Comparison of ENCODE assay signal across 23 cellular contexts in the genomic region with DNA sequence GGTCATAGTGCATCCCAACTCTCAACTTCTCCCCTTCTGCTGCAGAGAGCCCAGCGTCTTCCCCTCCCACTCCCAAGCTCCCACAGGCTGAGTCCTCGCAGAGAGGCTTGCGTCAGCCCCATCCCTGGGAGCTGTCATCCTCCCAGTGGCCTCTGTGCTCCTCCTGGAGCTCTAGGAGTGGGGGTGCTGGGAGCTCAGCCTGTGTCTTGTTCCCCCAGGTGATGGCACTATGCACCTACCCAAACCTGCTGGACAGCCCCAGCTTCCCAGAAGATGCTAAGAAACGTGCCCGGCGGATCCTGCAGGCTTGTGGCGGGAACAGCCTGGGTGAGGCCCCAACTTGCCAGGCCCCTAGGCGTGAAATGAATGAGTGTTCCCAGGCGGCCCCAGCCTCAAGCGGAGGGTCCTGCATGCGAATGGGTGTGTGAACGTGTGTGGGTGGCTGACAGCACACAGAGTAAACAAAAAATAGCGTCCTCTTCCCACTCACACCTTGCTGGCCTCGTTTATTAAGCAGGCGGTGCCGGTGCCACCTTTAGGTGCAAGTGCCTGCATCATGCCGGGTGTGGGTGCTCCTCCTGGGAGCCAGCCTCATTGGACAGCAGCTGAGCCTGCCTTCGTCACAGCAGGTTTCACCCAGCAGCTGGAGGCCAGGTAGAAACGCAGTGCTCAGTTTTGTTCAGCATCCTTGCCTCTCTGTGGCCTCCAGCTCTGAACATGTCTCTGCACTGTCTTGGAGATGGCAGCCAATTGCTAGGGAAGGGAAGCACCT. TPM values are rescaled to one million over a fixed set of nuclear protein-coding genes. Genes with fewer than 3 reads are reported as not detected.
A peak's percentile ranks its signal among the peaks of the same experiment; 100 is the strongest.
DNase-seq lines count a peak whose midpoint lies in the region; ATAC-seq and TF ChIP-seq lines count a peak whose summit lies in the region.
"Had no signal": no experiment of that assay in that cellular context is flagged by ENCODE, and none has a peak within 500 bp of the region (broad histone marks: within the 10 kb centered on the region; RNA-seq: fewer than 3 reads in every experiment).

No MANE protein-coding gene starts in this region.

- H3K27me3 Mint-ChIP-seq in MCF 10A (ENCODE audit: insufficient read depth, unreplicated experiment) = no peaks in the 10 kb centered on the region

- H3K27me3 ChIP-seq in breast epithelium = no peaks in the 10 kb centered on the region
- H3K27me3 ChIP-seq: BE2C had no signal

- H3K27ac ChIP-seq in breast epithelium (peak overlapping the region; percentile 69 to 88), temporal lobe (ENCODE audit: low read depth, low read length) (peak overlapping the region; percentile 72)
- H3K27ac ChIP-seq: KMS-11 had no signal

- no peaks in the 10 kb centered on the region for H3K36me3 ChIP-seq in breast epithelium

- BruUV-seq in MCF 10A (replicated peaks; lab: Mats Ljungman, UMichigan) = no TSS peak

- H3K4me3 ChIP-seq in breast epithelium = no peak overlapping the region
- H3K4me3 ChIP-seq in epithelial cell of esophagus (ENCODE audit: low read length) = no peak overlapping the region
- H3K4me3 ChIP-seq in lower leg skin (ENCODE audit: low read depth, poor library complexity, severe bottlenecking) = no peak overlapping the region
- H3K4me3 ChIP-seq: GM12878 had no signal

- peaks cover 55% of the 10 kb centered on the region for H3K36me3 Mint-ChIP-seq in MCF 10A (ENCODE audit: insufficient read depth, unreplicated experiment)
- H3K36me3 Mint-ChIP-seq: CD4-positive, CD25-positive, alpha-beta regulatory T cell had no signal

- H3K4me1 ChIP-seq in breast epithelium = peaks cover 8 to 18% of the 10 kb centered on the region in 2 donors
- H3K4me1 ChIP-seq: BE2C had no signal

- no peaks in the 10 kb centered on the region for H3K9me3 ChIP-seq in breast epithelium
- H3K9me3 ChIP-seq: BE2C, Caco-2 had no signal

- peak; percentile 77 to 79 for DNase-seq in breast epithelium (ENCODE audit: low spot score in 2 of 2)
- no peak for DNase-seq in MCF 10A (ENCODE audit: unreplicated experiment)
- DNase-seq in epithelial cell of esophagus (ENCODE audit: low read depth) = peak; percentile 84
- peak; percentile 80 to 92 for DNase-seq in lower leg skin (ENCODE audit: low spot score in 2 of 2)
- no peak for DNase-seq in NCI-H2227 treated with DMSO at 0.1 percent for 48 hours (lab: John Stamatoyannopoulos, UW)
- no peak for DNase-seq in activated effector memory CD4-positive, alpha-beta T cell treated with Interleukin-2 at 50 U/mL for 16 hours
- DNase-seq: 8988T; BE2C; Caco-2; CD4-positive, CD25-positive, alpha-beta regulatory T cell; DMS153; GF-D8; GOT3; NCI-H1694; NCI-H510A; NCI-H748 treated with DMSO at 0.1 percent for 48 hours; OCI-M1; SIG-M5 had no signal

- H3K27ac Mint-ChIP-seq in MCF 10A (ENCODE audit: low read depth, unreplicated experiment) = no peak overlapping the region

- TF ChIP-seq POLR2A in breast epithelium (IDR thresholded peaks at IDR 0.05) = no peak
- TF ChIP-seq POLR2A in lower leg skin (IDR thresholded peaks at IDR 0.05) = no peak

- WGBS in lower leg skin, 2 donors = 47 to 53% methylated on average over 19 of the region's 19 CpGs

- H3K4me3 Mint-ChIP-seq in MCF 10A (ENCODE audit: unreplicated experiment) = no peak overlapping the region
- H3K4me3 Mint-ChIP-seq: CD4-positive, CD25-positive, alpha-beta regulatory T cell had no signal

- no peak for ATAC-seq in HG03442 (IDR thresholded peaks at IDR 0.05; ENCODE audit: unreplicated experiment)
- ATAC-seq: GM12878, SK-N-SH treated with all-trans-retinoic acid at 6 μM for 48 hours had no signal

- intact Hi-C loops in breast epithelium (cut with DNase I; ENCODE audit: low total_unique reads) = no loop called here
- intact Hi-C loops in MCF 10A (cut with micrococcal nuclease) = no loop called here
- intact Hi-C loops in lower leg skin (cut with DNase I; ENCODE audit: low total_unique reads) = no loop called here

- CTCF ChIA-PET in MCF 10A (lab: Yijun Ruan, JAX) = interaction anchor here (1.5 to 15.6 kb wide), 3 partner anchors 8 to 48 kb away, joined by 7 to 287 read pairs (median 7); no protein-coding TSS in a partner anchor

- TF ChIP-seq CTCF in breast epithelium (IDR thresholded peaks at IDR 0.05) (peak in 1 of 3 donors; percentile 17), MCF 10A (IDR thresholded peaks at IDR 0.05; ENCODE audit: unreplicated experiment) (no peak), epithelial cell of esophagus (IDR thresholded peaks at IDR 0.05; ENCODE audit: insufficient read depth, low read depth, low read length, missing control alignments) (peak; percentile 36), lower leg skin (IDR thresholded peaks at IDR 0.05) (no peak)

- no peaks in the 10 kb centered on the region for H3K4me1 Mint-ChIP-seq in MCF 10A (ENCODE audit: insufficient read depth, unreplicated experiment)
- H3K4me1 Mint-ChIP-seq: CD4-positive, CD25-positive, alpha-beta regulatory T cell had no signal

- POLR2A ChIA-PET in MCF 10A (lab: Yijun Ruan, JAX) = interaction anchor here (0.7 to 1.4 kb wide), 2 partner anchors 9 to 20 kb away, joined by 4 to 5 read pairs; no protein-coding TSS in a partner anchor

- H3K9me3 Mint-ChIP-seq in MCF 10A (ENCODE audit: unreplicated experiment) = no peaks in the 10 kb centered on the region
- H3K9me3 Mint-ChIP-seq: CD4-positive, CD25-positive, alpha-beta regulatory T cell had no signal

RNA-seq across cellular contexts. Expression of gene GPT2, which starts 16.5 kb away (rescaled TPM):
- total RNA-seq in breast epithelium = 10 to 100 TPM; 17.4 to 56.2 (median 21.7) TPM
- 44.7 and 60.6 TPM in 2 replicates for total RNA-seq in MCF 10A (2022)
- total RNA-seq in lower leg skin = 100 to 1,000 TPM in 1 of 4 donors, 10 to 100 TPM in 3; 69.8 to 106 (median 83.1) TPM
- 16.5 TPM for total RNA-seq in temporal lobe

Comparison
In these comparisons a context has a peak if more than half of its experiments do, and no peak if none do; other contexts are left out.
1. DNase-seq: peak in breast epithelium (2 of 2), epithelial cell of esophagus (single experiment) and lower leg skin (2 of 2); none in MCF 10A (single experiment), NCI-H2227 treated with DMSO at 0.1 percent for 48 hours (single experiment) and activated effector memory CD4-positive, alpha-beta T cell treated with Interleukin-2 at 50 U/mL for 16 hours (single experiment).